ENCODE assay signal across 1 cellular context in genomic region chrX:102126863-102127262, GRCh38.
TF ChIP-seq lines count a peak whose summit lies in the region.

No MANE protein-coding gene starts in this region.

TF ChIP-seq in GM23338, 12 proteins besides CTCF, POLR2A, EP300 and RAD21:
- TF ChIP-seq JUNB (IDR thresholded peaks at IDR 0.05; ENCODE audit: unreplicated experiment) = no peak
- TF ChIP-seq REST (IDR thresholded peaks at IDR 0.05; ENCODE audit: unreplicated experiment) = no peak
TF ChIP-seq in GM23338: peak in this region for 0.
